23 cellular contexts compared by ENCODE assay signal in the genomic region with DNA sequence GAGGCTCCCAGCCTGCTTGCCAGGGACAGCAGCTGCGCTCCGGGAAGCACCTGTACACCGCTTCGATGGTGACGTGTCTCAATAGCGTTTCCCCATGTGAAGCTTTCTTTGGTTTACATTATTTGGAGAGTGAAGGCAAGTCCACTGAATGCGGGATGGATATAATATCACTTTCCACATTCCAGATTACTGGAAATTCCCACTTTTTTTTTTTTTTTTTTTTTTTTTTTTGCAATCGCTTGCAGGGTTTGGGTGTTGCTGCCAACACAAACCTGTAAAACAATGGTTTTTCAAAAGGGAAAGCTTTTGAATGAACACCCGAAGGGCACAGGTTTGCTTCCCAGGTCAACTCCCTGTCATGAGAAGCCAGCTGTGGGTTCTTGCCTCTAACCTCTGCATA.
DNase-seq lines count a peak whose midpoint lies in the region; ATAC-seq and TF ChIP-seq lines count a peak whose summit lies in the region.
"Had no signal": no experiment of that assay in that cellular context is flagged by ENCODE, and none has a peak within 500 bp of the region (broad histone marks: within the 10 kb centered on the region; RNA-seq: fewer than 3 reads in every experiment).

No MANE protein-coding gene starts in this region.

- H3K36me3 ChIP-seq in sigmoid colon = no peaks in the 10 kb centered on the region
- H3K36me3 ChIP-seq: MG63 had no signal

- H3K9me3 Mint-ChIP-seq in activated naive CD4-positive, alpha-beta T cell treated with anti-CD3 and anti-CD28 coated beads, Interleukin-2, amount 10 ng/mL, durations not matched to agents 7 days and 5 days = peaks cover 6% of the 10 kb centered on the region
- H3K9me3 Mint-ChIP-seq: HFFc6; T-helper 1 cell treated with Interleukin-12 subunit alpha and Interleukin-12 subunit beta and Interleukin-4 antibody, amounts not matched to agents 30 μg/mL and 1 μg/mL, for 36 hours had no signal

- no peaks in the 10 kb centered on the region for H3K4me1 ChIP-seq in sigmoid colon

- H3K27me3 ChIP-seq in sigmoid colon = no peaks in the 10 kb centered on the region
- H3K27me3 ChIP-seq: MG63 had no signal

- no peaks in the 10 kb centered on the region for H3K36me3 Mint-ChIP-seq in activated naive CD4-positive, alpha-beta T cell treated with anti-CD3 and anti-CD28 coated beads, Interleukin-2, amount 10 ng/mL, durations not matched to agents 7 days and 5 days
- H3K36me3 Mint-ChIP-seq: CD8-positive, alpha-beta T cell had no signal

- TF ChIP-seq POLR2A in sigmoid colon (IDR thresholded peaks at IDR 0.05) = no peak

- no peaks in the 10 kb centered on the region for H3K9me3 ChIP-seq in sigmoid colon
- H3K9me3 ChIP-seq: MG63 had no signal

- no peak for TF ChIP-seq CTCF in sigmoid colon (IDR thresholded peaks at IDR 0.05)

- peak; percentile 46 for ATAC-seq in esophagus mucosa
- ATAC-seq: CD8-positive, alpha-beta T cell; GM12878; HepG2; K562 had no signal

- H3K4me3 ChIP-seq in sigmoid colon = no peak overlapping the region
- H3K4me3 ChIP-seq: GM12878, GM23248, K562, MG63 had no signal

- no peak overlapping the region for H3K27ac ChIP-seq in sigmoid colon
- H3K27ac ChIP-seq: GM23248, HL-60 had no signal

- intact Hi-C loops in sigmoid colon (cut with DNase I) = no loop called here

- DNase-seq in NCI-H2171 treated with DMSO at 0.1 percent for 48 hours (lab: John Stamatoyannopoulos, UW) (peak; percentile 10), NCI-H2171 (lab: John Stamatoyannopoulos, UW) (no peak), NCI-H146 (lab: John Stamatoyannopoulos, UW) (peak; percentile 66), NCI-H2196 (lab: John Stamatoyannopoulos, UW; ENCODE audit: unreplicated experiment) (peak; percentile 38), UCSD-AML1 (lab: John Stamatoyannopoulos, UW; ENCODE audit: unreplicated experiment) (no peak), sigmoid colon (no peak)
- no peak for DNase-seq in activated naive CD4-positive, alpha-beta T cell treated with anti-CD3 and anti-CD28 coated beads, Interleukin-2, amount 10 ng/mL, durations not matched to agents 7 days and 5 days
- DNase-seq: 8988T; C1 segment of cervical spinal cord; CD8-positive, alpha-beta T cell; DND-41; GM23248; H9; HFFc6; MG63; NCI-H1694; T1000 had no signal

- no peaks in the 10 kb centered on the region for H3K4me1 Mint-ChIP-seq in activated naive CD4-positive, alpha-beta T cell treated with anti-CD3 and anti-CD28 coated beads, Interleukin-2, amount 10 ng/mL, durations not matched to agents 7 days and 5 days
- H3K4me1 Mint-ChIP-seq: H9 had no signal

- no peak for TF ChIP-seq EP300 in sigmoid colon (IDR thresholded peaks at IDR 0.05)

- H3K4me3 Mint-ChIP-seq in activated naive CD4-positive, alpha-beta T cell treated with anti-CD3 and anti-CD28 coated beads, Interleukin-2, amount 10 ng/mL, durations not matched to agents 7 days and 5 days = no peak overlapping the region
- H3K4me3 Mint-ChIP-seq: CD8-positive, alpha-beta T cell; H9; HFFc6; T-helper 1 cell treated with Interleukin-12 subunit alpha and Interleukin-12 subunit beta and Interleukin-4 antibody, amounts not matched to agents 30 μg/mL and 1 μg/mL, for 36 hours had no signal

- WGBS in sigmoid colon, 2 donors = 88 to 90% methylated on average over 9 of the region's 9 CpGs

- H3K27ac Mint-ChIP-seq in activated naive CD4-positive, alpha-beta T cell treated with anti-CD3 and anti-CD28 coated beads, Interleukin-2, amount 10 ng/mL, durations not matched to agents 7 days and 5 days = no peak overlapping the region
- H3K27ac Mint-ChIP-seq: CD8-positive, alpha-beta T cell; H9; HFFc6; T-helper 1 cell treated with Interleukin-12 subunit alpha and Interleukin-12 subunit beta and Interleukin-4 antibody, amounts not matched to agents 30 μg/mL and 1 μg/mL, for 36 hours had no signal

- peaks cover 14% of the 10 kb centered on the region for H3K27me3 Mint-ChIP-seq in activated naive CD4-positive, alpha-beta T cell treated with anti-CD3 and anti-CD28 coated beads, Interleukin-2, amount 10 ng/mL, durations not matched to agents 7 days and 5 days

- CTCF ChIA-PET in activated naive CD4-positive, alpha-beta T cell treated with anti-CD3 and anti-CD28 coated beads, Interleukin-2, amount 10 ng/mL, durations not matched to agents 7 days and 5 days (lab: Charles Lee) = no interaction called here

Comparison
In these comparisons a context has a peak if more than half of its experiments do, and no peak if none do; other contexts are left out.
1. DNase-seq: peak in NCI-H2171 treated with DMSO at 0.1 percent for 48 hours (single experiment), NCI-H146 (single experiment) and NCI-H2196 (single experiment); none in NCI-H2171 (single experiment), UCSD-AML1 (single experiment), activated naive CD4-positive, alpha-beta T cell treated with anti-CD3 and anti-CD28 coated beads, Interleukin-2, amount 10 ng/mL, durations not matched to agents 7 days and 5 days (single experiment) and sigmoid colon (single experiment).